In genomic region chr15:98289747-98290146, GRCh38 we compare ENCODE assay signal across 1 cellular context.
TF ChIP-seq lines count a peak whose summit lies in the region.

No MANE protein-coding gene starts in this region.

TF ChIP-seq in HEK293, 187 proteins besides CTCF, POLR2A, EP300 and RAD21:
- TF ChIP-seq, protein P1, sequence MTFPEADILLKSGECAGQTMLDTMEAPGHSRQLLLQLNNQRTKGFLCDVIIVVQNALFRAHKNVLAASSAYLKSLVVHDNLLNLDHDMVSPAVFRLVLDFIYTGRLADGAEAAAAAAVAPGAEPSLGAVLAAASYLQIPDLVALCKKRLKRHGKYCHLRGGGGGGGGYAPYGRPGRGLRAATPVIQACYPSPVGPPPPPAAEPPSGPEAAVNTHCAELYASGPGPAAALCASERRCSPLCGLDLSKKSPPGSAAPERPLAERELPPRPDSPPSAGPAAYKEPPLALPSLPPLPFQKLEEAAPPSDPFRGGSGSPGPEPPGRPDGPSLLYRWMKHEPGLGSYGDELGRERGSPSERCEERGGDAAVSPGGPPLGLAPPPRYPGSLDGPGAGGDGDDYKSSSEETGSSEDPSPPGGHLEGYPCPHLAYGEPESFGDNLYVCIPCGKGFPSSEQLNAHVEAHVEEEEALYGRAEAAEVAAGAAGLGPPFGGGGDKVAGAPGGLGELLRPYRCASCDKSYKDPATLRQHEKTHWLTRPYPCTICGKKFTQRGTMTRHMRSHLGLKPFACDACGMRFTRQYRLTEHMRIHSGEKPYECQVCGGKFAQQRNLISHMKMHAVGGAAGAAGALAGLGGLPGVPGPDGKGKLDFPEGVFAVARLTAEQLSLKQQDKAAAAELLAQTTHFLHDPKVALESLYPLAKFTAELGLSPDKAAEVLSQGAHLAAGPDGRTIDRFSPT (tag by site-specific recombination; IDR thresholded peaks at IDR 0.05): peak; percentile 52; the same call in 1 of the 2 replicates
- TF ChIP-seq GLIS1 (tag by site-specific recombination; IDR thresholded peaks at IDR 0.05) (peak; percentile 81), ZIC2 (tag by site-specific recombination; IDR thresholded peaks at IDR 0.05) (peak; percentile 43), OSR2 (tag by site-specific recombination; IDR thresholded peaks at IDR 0.05) (peak; percentile 77), GLI2 (tag by site-specific recombination; IDR thresholded peaks at IDR 0.05; ENCODE audit: borderline replicate concordance, low read depth) (no peak), HOXD13 (CRISPR knock-in tag; IDR thresholded peaks at IDR 0.05; ENCODE audit: borderline replicate concordance) (peak; percentile 73)
